ENCODE assay signal across 1 cellular context in the genomic region with DNA sequence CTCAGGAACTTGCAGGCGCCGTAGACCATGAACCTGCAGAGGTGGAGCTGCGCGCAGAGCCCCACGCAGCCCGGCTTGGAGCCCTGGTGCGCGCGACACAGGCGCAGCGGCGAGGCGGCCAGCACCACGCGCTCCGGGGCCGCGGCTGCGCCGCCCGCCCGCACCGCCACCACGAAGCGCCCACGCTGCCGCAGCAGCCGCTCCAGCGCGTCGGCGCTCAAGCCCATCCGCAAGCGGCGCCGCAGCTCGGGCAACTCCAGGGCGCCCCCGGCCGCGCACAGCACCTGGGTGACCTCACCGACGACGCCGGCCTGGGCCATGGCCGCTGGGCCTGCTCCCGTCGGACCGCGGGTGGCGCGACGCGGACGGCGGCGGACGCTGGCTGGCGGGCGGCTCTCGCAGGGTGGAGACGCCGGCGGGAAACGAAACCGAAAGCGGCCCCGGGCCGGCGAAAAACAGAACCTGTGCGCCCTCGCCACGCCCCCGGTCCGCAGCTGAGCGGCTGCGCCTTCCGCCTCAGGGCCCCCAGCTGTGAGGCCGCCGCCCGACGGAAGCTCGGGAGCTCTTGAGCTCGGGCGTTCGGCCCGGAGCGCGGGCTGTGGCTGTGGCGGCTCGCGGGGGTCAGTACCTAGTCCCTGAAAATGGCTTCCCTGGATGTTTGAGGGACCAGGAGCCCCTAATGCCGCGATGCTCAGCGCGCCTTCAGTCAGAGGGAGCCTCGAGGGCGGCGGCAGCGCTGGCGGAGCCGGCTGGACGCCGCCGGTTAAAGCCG.
A peak's percentile ranks its signal among the peaks of the same experiment; 100 is the strongest.
TF ChIP-seq lines count a peak whose summit lies in the region.

A gene with protein sequence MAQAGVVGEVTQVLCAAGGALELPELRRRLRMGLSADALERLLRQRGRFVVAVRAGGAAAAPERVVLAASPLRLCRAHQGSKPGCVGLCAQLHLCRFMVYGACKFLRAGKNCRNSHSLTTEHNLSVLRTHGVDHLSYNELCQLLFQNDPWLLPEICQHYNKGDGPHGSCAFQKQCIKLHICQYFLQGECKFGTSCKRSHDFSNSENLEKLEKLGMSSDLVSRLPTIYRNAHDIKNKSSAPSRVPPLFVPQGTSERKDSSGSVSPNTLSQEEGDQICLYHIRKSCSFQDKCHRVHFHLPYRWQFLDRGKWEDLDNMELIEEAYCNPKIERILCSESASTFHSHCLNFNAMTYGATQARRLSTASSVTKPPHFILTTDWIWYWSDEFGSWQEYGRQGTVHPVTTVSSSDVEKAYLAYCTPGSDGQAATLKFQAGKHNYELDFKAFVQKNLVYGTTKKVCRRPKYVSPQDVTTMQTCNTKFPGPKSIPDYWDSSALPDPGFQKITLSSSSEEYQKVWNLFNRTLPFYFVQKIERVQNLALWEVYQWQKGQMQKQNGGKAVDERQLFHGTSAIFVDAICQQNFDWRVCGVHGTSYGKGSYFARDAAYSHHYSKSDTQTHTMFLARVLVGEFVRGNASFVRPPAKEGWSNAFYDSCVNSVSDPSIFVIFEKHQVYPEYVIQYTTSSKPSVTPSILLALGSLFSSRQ (minus strand): TSS at position 424 of the 772 bp plus-strand sequence. CDS start 104 bp downstream, at position 320.

TF ChIP-seq in neural cell, 6 proteins besides CTCF, POLR2A, EP300 and RAD21 (continued from another document):
- TF ChIP-seq, protein P1, sequence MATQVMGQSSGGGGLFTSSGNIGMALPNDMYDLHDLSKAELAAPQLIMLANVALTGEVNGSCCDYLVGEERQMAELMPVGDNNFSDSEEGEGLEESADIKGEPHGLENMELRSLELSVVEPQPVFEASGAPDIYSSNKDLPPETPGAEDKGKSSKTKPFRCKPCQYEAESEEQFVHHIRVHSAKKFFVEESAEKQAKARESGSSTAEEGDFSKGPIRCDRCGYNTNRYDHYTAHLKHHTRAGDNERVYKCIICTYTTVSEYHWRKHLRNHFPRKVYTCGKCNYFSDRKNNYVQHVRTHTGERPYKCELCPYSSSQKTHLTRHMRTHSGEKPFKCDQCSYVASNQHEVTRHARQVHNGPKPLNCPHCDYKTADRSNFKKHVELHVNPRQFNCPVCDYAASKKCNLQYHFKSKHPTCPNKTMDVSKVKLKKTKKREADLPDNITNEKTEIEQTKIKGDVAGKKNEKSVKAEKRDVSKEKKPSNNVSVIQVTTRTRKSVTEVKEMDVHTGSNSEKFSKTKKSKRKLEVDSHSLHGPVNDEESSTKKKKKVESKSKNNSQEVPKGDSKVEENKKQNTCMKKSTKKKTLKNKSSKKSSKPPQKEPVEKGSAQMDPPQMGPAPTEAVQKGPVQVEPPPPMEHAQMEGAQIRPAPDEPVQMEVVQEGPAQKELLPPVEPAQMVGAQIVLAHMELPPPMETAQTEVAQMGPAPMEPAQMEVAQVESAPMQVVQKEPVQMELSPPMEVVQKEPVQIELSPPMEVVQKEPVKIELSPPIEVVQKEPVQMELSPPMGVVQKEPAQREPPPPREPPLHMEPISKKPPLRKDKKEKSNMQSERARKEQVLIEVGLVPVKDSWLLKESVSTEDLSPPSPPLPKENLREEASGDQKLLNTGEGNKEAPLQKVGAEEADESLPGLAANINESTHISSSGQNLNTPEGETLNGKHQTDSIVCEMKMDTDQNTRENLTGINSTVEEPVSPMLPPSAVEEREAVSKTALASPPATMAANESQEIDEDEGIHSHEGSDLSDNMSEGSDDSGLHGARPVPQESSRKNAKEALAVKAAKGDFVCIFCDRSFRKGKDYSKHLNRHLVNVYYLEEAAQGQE (IDR thresholded peaks at IDR 0.05; ENCODE audit: borderline replicate concordance) = no peak
- TF ChIP-seq POLR2AphosphoS5 (IDR thresholded peaks at IDR 0.05) (no peak), MXI1 (conservative IDR thresholded peaks at IDR 0.05; ENCODE audit: poor library complexity, severe bottlenecking) (peak; percentile 26)
TF ChIP-seq in neural cell: peak in this region for 1.
